8 cellular contexts compared by ENCODE assay signal in the genomic region with DNA sequence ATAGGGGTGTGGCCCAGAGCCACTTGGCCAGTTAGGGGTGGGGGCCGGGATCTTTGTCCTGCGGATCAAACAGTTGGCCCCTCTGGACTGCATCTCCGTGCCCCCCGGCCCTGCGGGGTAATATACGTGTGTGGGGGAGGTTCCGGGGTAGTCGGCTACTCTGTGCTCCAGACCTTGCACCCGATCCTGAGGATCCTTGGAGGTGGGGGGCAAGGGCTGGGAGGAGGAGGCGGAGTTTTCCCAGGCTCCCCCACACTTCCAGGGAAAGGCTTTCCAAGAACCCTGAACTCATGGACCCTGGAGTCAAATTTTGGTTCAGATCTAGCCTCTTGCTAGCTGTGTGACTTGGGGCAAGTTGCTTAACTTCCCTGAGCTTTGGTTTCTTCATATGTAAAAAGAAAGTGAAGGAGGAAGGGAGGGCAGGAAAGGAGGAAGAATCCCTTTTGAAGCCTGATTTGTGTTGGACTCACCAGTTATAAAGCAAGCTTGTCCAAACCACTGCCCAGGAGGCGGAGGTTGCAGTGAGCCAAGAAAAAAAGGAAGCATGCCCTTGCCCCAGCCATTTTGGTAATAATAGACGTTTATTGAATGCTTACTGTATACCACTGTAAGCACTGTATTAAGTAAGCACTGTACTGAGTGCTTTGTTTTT. TPM values are rescaled to one million over a fixed set of nuclear protein-coding genes. Genes with fewer than 3 reads are reported as not detected.
DNase-seq lines count a peak whose midpoint lies in the region; ATAC-seq and TF ChIP-seq lines count a peak whose summit lies in the region.

No MANE protein-coding gene starts in this region.

- H3K9me3 ChIP-seq in SJSA1 (replicated peaks) (0 out of 2 replicates have a peak, but pooled peaks cover 4% of the 10 kb centered on the region), esophagus (ENCODE audit: control insufficient read depth in 2 of 2, insufficient read depth in 1 of 2, low read depth in 1 of 2, low read length in 1 of 2) (no peaks in the 10 kb centered on the region)

- H3K27me3 Mint-ChIP-seq in T-helper 2 cell treated with Interferon-gamma antibody and Interleukin-4, amounts not matched to agents 5 μg/mL and 100 μg/mL, for 36 hours (ENCODE audit: low read depth) = no peaks in the 10 kb centered on the region
- peaks cover 2% of the 10 kb centered on the region for H3K27me3 Mint-ChIP-seq in nephron progenitor cell (ENCODE audit: low read depth, poor library complexity)

- H3K9me3 Mint-ChIP-seq in T-helper 2 cell treated with Interferon-gamma antibody and Interleukin-4, amounts not matched to agents 5 μg/mL and 100 μg/mL, for 36 hours = no peaks in the 10 kb centered on the region
- H3K9me3 Mint-ChIP-seq in nephron progenitor cell = no peaks in the 10 kb centered on the region

- peak overlapping the region; percentile 90 for H3K4me3 ChIP-seq in SJSA1
- peak overlapping the region; percentile 86 to 87 for H3K4me3 ChIP-seq in esophagus (ENCODE audit: low read depth in 1 of 2, low read length in 2 of 2)

- 8 to 10% methylated on average over 12 of the region's 12 CpGs for WGBS in esophagus, 2 donors

- no peak for ATAC-seq in GM18511 (IDR thresholded peaks at IDR 0.05; ENCODE audit: unreplicated experiment)

- H3K4me3 Mint-ChIP-seq in T-helper 2 cell treated with Interferon-gamma antibody and Interleukin-4, amounts not matched to agents 5 μg/mL and 100 μg/mL, for 36 hours = peak overlapping the region; percentile 90
- H3K4me3 Mint-ChIP-seq in nephron progenitor cell = peak overlapping the region; percentile 87

- peaks cover 10% of the 10 kb centered on the region for H3K4me1 ChIP-seq in SJSA1 (replicated peaks)
- H3K4me1 ChIP-seq in esophagus (ENCODE audit: control insufficient read depth in 2 of 2, insufficient read depth in 2 of 2, low read length in 1 of 2) = peaks cover 0 to 5% of the 10 kb centered on the region in 2 donors

- H3K27ac ChIP-seq in SJSA1 (peak overlapping the region; percentile 33), esophagus (ENCODE audit: low read depth in 2 of 2, low read length in 1 of 2) (peak overlapping the region; percentile 70 to 73)

- H3K27me3 ChIP-seq in SJSA1 (replicated peaks) (no peaks in the 10 kb centered on the region), esophagus (ENCODE audit: control insufficient read depth in 1 of 2, insufficient read depth in 2 of 2, low read length in 2 of 2) (no peaks in the 10 kb centered on the region)

- TF ChIP-seq CTCF in nephron progenitor cell (IDR thresholded peaks at IDR 0.05) = no peak

- no peak for DNase-seq in T-helper 2 cell treated with Interferon-gamma antibody and Interleukin-4, amounts not matched to agents 5 μg/mL and 100 μg/mL, for 36 hours (ENCODE audit: low spot score)
- DNase-seq in T-helper 2 cell = no peak
- peak in 1 of 2 experiments; percentile 31 for DNase-seq in SJSA1 (ENCODE audit: low read depth in 1 of 2, low spot score in 2 of 2)
- no peak for DNase-seq in nephron progenitor cell
- DNase-seq in NCI-H1092 (lab: John Stamatoyannopoulos, UW) = no peak
- no peak for DNase-seq in NCI-H1694 (lab: John Stamatoyannopoulos, UW)

- H3K36me3 ChIP-seq in SJSA1 = peaks cover 32% of the 10 kb centered on the region
- peaks cover 0 to 13% of the 10 kb centered on the region in 2 donors for H3K36me3 ChIP-seq in esophagus (ENCODE audit: control insufficient read depth in 2 of 2, insufficient read depth in 2 of 2, low read length in 1 of 2)

- peaks cover 15% of the 10 kb centered on the region for H3K4me1 Mint-ChIP-seq in T-helper 2 cell treated with Interferon-gamma antibody and Interleukin-4, amounts not matched to agents 5 μg/mL and 100 μg/mL, for 36 hours (ENCODE audit: low read depth)
- H3K4me1 Mint-ChIP-seq in nephron progenitor cell = peaks cover 6% of the 10 kb centered on the region

- peaks cover 33% of the 10 kb centered on the region for H3K36me3 Mint-ChIP-seq in T-helper 2 cell treated with Interferon-gamma antibody and Interleukin-4, amounts not matched to agents 5 μg/mL and 100 μg/mL, for 36 hours (ENCODE audit: low read depth)
- peaks cover 21% of the 10 kb centered on the region for H3K36me3 Mint-ChIP-seq in nephron progenitor cell (ENCODE audit: low read depth)

- peak overlapping the region; percentile 73 for H3K27ac Mint-ChIP-seq in T-helper 2 cell treated with Interferon-gamma antibody and Interleukin-4, amounts not matched to agents 5 μg/mL and 100 μg/mL, for 36 hours
- H3K27ac Mint-ChIP-seq in nephron progenitor cell = peak overlapping the region; percentile 88

RNA-seq across cellular contexts. Expression of gene MIIP, which starts 0.7 kb away (rescaled TPM):
- 34.5 and 43.1 TPM in 2 replicates for total RNA-seq in SJSA1 (2014; rRNA removed; shearing (Covaris generic))
- polyA plus RNA-seq in esophagus = 10 to 100 TPM; 15.0 to 16.2 TPM

RNA-seq across cellular contexts. Expression of gene MFN2, which starts 39.7 kb away (rescaled TPM):
- total RNA-seq in SJSA1 (2014; rRNA removed; shearing (Covaris generic)) = 53.6 and 54.8 TPM in 2 replicates
- 10 to 100 TPM; 31.8 to 50.7 TPM for polyA plus RNA-seq in esophagus

RNA-seq across cellular contexts. Expression of gene TNFRSF8, which starts 43.1 kb away (rescaled TPM):
- not detected in 2 replicates for total RNA-seq in SJSA1 (2014; rRNA removed; shearing (Covaris generic))
- polyA plus RNA-seq in esophagus = under 1 TPM; 0.14 TPM
